Comparison of ENCODE assay signal across 1 cellular context in the genomic region with DNA sequence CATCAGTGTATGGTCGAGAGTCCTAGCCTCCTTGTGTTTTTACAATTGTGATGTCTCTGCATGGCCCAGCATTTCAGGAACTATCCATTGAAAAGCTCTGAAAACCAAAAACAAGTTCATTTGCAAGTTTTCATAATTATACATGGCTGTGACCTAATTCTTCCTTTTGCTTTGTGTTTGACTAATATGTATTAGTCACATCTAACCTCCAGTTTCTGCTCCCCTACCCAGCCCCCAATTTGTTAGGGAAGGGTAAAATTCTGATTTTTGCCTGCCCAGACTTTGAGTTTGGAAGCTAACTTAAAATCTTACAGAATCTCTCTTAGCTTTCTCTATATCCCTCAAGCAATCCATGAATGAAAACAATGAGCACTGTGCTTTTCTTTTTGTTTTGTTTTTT.
TF ChIP-seq lines count a peak whose summit lies in the region.

No MANE protein-coding gene starts in this region.

TF ChIP-seq in GM12878, 131 proteins besides CTCF, POLR2A, EP300 and RAD21 (continued from another document):
- TF ChIP-seq, protein P1, sequence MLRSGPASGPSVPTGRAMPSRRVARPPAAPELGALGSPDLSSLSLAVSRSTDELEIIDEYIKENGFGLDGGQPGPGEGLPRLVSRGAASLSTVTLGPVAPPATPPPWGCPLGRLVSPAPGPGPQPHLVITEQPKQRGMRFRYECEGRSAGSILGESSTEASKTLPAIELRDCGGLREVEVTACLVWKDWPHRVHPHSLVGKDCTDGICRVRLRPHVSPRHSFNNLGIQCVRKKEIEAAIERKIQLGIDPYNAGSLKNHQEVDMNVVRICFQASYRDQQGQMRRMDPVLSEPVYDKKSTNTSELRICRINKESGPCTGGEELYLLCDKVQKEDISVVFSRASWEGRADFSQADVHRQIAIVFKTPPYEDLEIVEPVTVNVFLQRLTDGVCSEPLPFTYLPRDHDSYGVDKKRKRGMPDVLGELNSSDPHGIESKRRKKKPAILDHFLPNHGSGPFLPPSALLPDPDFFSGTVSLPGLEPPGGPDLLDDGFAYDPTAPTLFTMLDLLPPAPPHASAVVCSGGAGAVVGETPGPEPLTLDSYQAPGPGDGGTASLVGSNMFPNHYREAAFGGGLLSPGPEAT (IDR thresholded peaks at IDR 0.05; ENCODE audit: low read depth): peak; percentile 55; the same call in 1 of the 2 replicates
- 0 out of 2 replicates have a peak, but pooled peaks have one; percentile 42 for TF ChIP-seq CBFB (IDR thresholded peaks at IDR 0.05; ENCODE audit: low read depth)
- peak; percentile 43; the same call in 1 of the 2 replicates for TF ChIP-seq CHD2 (IDR thresholded peaks at IDR 0.05; ENCODE audit: borderline replicate concordance, low read depth, low read length)
- TF ChIP-seq, protein P2, sequence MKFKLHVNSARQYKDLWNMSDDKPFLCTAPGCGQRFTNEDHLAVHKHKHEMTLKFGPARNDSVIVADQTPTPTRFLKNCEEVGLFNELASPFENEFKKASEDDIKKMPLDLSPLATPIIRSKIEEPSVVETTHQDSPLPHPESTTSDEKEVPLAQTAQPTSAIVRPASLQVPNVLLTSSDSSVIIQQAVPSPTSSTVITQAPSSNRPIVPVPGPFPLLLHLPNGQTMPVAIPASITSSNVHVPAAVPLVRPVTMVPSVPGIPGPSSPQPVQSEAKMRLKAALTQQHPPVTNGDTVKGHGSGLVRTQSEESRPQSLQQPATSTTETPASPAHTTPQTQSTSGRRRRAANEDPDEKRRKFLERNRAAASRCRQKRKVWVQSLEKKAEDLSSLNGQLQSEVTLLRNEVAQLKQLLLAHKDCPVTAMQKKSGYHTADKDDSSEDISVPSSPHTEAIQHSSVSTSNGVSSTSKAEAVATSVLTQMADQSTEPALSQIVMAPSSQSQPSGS (IDR thresholded peaks at IDR 0.05; ENCODE audit: low read length): peak; percentile 73
- TF ChIP-seq CEBPB (IDR thresholded peaks at IDR 0.05; ENCODE audit: borderline replicate concordance in 1 of 2, low read depth in 2 of 2, low read length in 2 of 2): peak in 1 of 2 experiments; percentile 47; a peak in 1 of 4 replicates
- TF ChIP-seq IKZF2 (IDR thresholded peaks at IDR 0.05): peak; percentile 38 to 55; a peak in 3 of 4 replicates
- TF ChIP-seq, protein P3, sequence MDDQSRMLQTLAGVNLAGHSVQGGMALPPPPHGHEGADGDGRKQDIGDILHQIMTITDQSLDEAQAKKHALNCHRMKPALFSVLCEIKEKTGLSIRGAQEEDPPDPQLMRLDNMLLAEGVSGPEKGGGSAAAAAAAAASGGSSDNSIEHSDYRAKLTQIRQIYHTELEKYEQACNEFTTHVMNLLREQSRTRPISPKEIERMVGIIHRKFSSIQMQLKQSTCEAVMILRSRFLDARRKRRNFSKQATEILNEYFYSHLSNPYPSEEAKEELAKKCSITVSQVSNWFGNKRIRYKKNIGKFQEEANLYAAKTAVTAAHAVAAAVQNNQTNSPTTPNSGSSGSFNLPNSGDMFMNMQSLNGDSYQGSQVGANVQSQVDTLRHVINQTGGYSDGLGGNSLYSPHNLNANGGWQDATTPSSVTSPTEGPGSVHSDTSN (IDR thresholded peaks at IDR 0.05; ENCODE audit: insufficient replicate concordance, low read depth, low read length): no peak
- peak; percentile 34; the same call in 1 of the 2 replicates for TF ChIP-seq MEF2A (IDR thresholded peaks at IDR 0.05; ENCODE audit: insufficient read depth, low read depth, low read length)
- TF ChIP-seq JUNB (IDR thresholded peaks at IDR 0.05): peak; percentile 92
- peak; percentile 26; the same call in 1 of the 2 replicates for TF ChIP-seq IRF4 (IDR thresholded peaks at IDR 0.05; ENCODE audit: low read depth, low read length)
- TF ChIP-seq IKZF1 (conservative IDR thresholded peaks at IDR 0.05): peak; percentile 49; the same call in 1 of the 2 replicates
- TF ChIP-seq, protein P4, sequence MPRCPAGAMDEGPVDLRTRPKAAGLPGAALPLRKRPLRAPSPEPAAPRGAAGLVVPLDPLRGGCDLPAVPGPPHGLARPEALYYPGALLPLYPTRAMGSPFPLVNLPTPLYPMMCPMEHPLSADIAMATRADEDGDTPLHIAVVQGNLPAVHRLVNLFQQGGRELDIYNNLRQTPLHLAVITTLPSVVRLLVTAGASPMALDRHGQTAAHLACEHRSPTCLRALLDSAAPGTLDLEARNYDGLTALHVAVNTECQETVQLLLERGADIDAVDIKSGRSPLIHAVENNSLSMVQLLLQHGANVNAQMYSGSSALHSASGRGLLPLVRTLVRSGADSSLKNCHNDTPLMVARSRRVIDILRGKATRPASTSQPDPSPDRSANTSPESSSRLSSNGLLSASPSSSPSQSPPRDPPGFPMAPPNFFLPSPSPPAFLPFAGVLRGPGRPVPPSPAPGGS (IDR thresholded peaks at IDR 0.05; ENCODE audit: borderline replicate concordance, insufficient read depth, low read depth, low read length, poor library complexity, severe bottlenecking): peak; percentile 51
- TF ChIP-seq, protein P5, sequence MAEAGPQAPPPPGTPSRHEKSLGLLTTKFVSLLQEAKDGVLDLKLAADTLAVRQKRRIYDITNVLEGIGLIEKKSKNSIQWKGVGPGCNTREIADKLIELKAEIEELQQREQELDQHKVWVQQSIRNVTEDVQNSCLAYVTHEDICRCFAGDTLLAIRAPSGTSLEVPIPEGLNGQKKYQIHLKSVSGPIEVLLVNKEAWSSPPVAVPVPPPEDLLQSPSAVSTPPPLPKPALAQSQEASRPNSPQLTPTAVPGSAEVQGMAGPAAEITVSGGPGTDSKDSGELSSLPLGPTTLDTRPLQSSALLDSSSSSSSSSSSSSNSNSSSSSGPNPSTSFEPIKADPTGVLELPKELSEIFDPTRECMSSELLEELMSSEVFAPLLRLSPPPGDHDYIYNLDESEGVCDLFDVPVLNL (IDR thresholded peaks at IDR 0.05; ENCODE audit: low read depth, low read length): no peak
TF ChIP-seq in GM12878: peak in this region for 25.
